ENCODE assay signal across 8 cellular contexts in genomic region chr19:1384478-1385110, GRCh38. TPM values are rescaled to one million over a fixed set of nuclear protein-coding genes. Genes with fewer than 3 reads are reported as not detected.
DNase-seq lines count a peak whose midpoint lies in the region; ATAC-seq, FAIRE-seq and TF ChIP-seq lines count a peak whose summit lies in the region.

No MANE protein-coding gene starts in this region.

- no TSS peak for BruUV-seq in K562 (replicated peaks; lab: Mats Ljungman, UMichigan)

- WGBS in heart left ventricle, 4 donors: 12 to 28% (median 27%) methylated on average over 14 to 17 of the region's 17 CpGs
- 22% methylated on average over 17 of the region's 17 CpGs for WGBS in K562 (ENCODE audit: insufficient coverage, low coverage, missing lambda C conversion rate)

- H3K27me3 ChIP-seq in heart left ventricle (no peaks in the 10 kb centered on the region), K562 (ENCODE audit: control insufficient read depth in 2 of 2, insufficient read depth in 2 of 2, low read length in 2 of 2) (no peaks in the 10 kb centered on the region), uterus (peaks cover 0 to 4% of the 10 kb centered on the region in 2 donors)

- H3K4me1 ChIP-seq in heart left ventricle: peaks cover 2 to 57% (median 42%) of the 10 kb centered on the region in 12 donors
- peaks cover 0 to 44% of the 10 kb centered on the region in 2 experiments; a peak in 2 of 5 replicates for H3K4me1 ChIP-seq in K562 (replicated peaks in 1 of 2; ENCODE audit: control insufficient read depth in 2 of 2, insufficient read depth in 2 of 2, low read length in 2 of 2)
- H3K4me1 ChIP-seq in uterus: peaks cover 0 to 17% of the 10 kb centered on the region in 2 donors

- H3K9me1 ChIP-seq in K562 (ENCODE audit: control insufficient read depth, insufficient read depth, low read length): no peaks in the 10 kb centered on the region

- ATAC-seq in heart left ventricle (no peak), Right ventricle myocardium superior (ENCODE audit: poor library complexity) (no peak), K562 (0 out of 3 replicates have a peak, but pooled peaks have one; percentile 4), HG03378 (IDR thresholded peaks at IDR 0.05; ENCODE audit: unreplicated experiment) (no peak)

- H3K9me3 ChIP-seq in heart left ventricle (no peaks in the 10 kb centered on the region), K562 (replicated peaks; ENCODE audit: control insufficient read depth, insufficient read depth, low read depth, low read length) (no peaks in the 10 kb centered on the region), uterus (no peaks in the 10 kb centered on the region)

- H3K79me2 ChIP-seq in K562 (ENCODE audit: control insufficient read depth, insufficient read depth, low read length): peaks cover 45% of the 10 kb centered on the region

- no peak for TF ChIP-seq POLR2A in heart left ventricle (IDR thresholded peaks at IDR 0.05)
- no peak for TF ChIP-seq POLR2A in K562 (conservative IDR thresholded peaks at IDR 0.05)
- no peak for TF ChIP-seq POLR2A in uterus (IDR thresholded peaks at IDR 0.05)

- no peak for FAIRE-seq in K562 (lab: Jason Lieb, UNC)

- DNase-seq in heart left ventricle (no peak), Right ventricle myocardium superior (no peak), K562 (ENCODE audit: extremely low read depth in 1 of 4, low spot score in 3 of 4) (peak in 1 of 4 experiments; percentile 33), lung microvascular endothelial cell (ENCODE audit: low read depth in 2 of 2) (peak; percentile 67 to 73), uterus (no peak)
- DNase-seq in activated CD4-positive, alpha-beta T cell treated with anti-CD3 and anti-CD28 coated beads for 4 hours: no peak
- no peak for DNase-seq in activated CD8-positive, alpha-beta memory T cell treated with anti-CD3 and anti-CD28 coated beads for 24 hours

- H3K27ac ChIP-seq in heart left ventricle (peak overlapping the region; percentile 92 to 99 (median 96)), K562 (ENCODE audit: extremely low read depth, low read depth, low read length) (peak overlapping the region; percentile 97), uterus (peak overlapping the region; percentile 87 to 91)

- CTCF ChIA-PET in K562 (lab: Yijun Ruan, JAX; ENCODE audit: low intra/inter-chr PET ratio): no interaction called here

- intact Hi-C loops in heart left ventricle (cut with DNase I): loop anchor here in 2 of 10 donors (5.0 to 10.0 kb wide), 3 partner anchors 67 to 110 kb away; partner anchors contain the start of gene FAM174C (in 2 of the 2)
- intact Hi-C loops in Right ventricle myocardium superior (cut with DNase I): loop anchor here (10.0 kb wide), 1 partner anchor 110 kb away; the partner anchor contains the start of gene FAM174C
- intact Hi-C loops in K562 (cut with micrococcal nuclease): no loop called here
- intact Hi-C loops in uterus (cut with DNase I; ENCODE audit: low total_unique reads): no loop called here

- H3K4me3 ChIP-seq in heart left ventricle: peak overlapping the region; percentile 69 to 100 (median 88)
- peak overlapping the region; percentile 91 for H3K4me3 ChIP-seq in K562
- H3K4me3 ChIP-seq in uterus: peak overlapping the region; percentile 75 to 95

- peaks cover 0 to 26% (median 12%) of the 10 kb centered on the region in 9 donors for H3K36me3 ChIP-seq in heart left ventricle
- peaks cover 44% of the 10 kb centered on the region; the same call in 2 of the 3 replicates for H3K36me3 ChIP-seq in K562 (ENCODE audit: control insufficient read depth, insufficient read depth, low read length)
- H3K36me3 ChIP-seq in uterus: no peaks in the 10 kb centered on the region

- in situ Hi-C loops in K562 (cut with MboI): loop anchor here (5.0 kb wide), 1 partner anchor 107 kb away; the partner anchor contains the start of gene FAM174C

- POLR2A ChIA-PET in K562 (lab: Yijun Ruan, JAX): interaction anchor here (0.6 to 1.4 kb wide), 4 partner anchors 12 to 115 kb away, joined by 3 to 6 read pairs (median 4); partner anchors contain the start of gene CIRBP

- TF ChIP-seq CTCF in heart left ventricle (IDR thresholded peaks at IDR 0.05) (no peak), K562 (IDR thresholded peaks at IDR 0.05 in 2 of 3, conservative IDR thresholded peaks at IDR 0.05 in 1 of 3; ENCODE audit: insufficient read depth in 2 of 3, low read depth in 1 of 3, low read length in 3 of 3) (no peak), uterus (IDR thresholded peaks at IDR 0.05) (no peak)

- peaks cover 5% of the 10 kb centered on the region for H4K20me1 ChIP-seq in K562 (replicated peaks; ENCODE audit: control insufficient read depth, insufficient read depth, low read length)

- H3K4me2 ChIP-seq in K562 (ENCODE audit: insufficient read depth, low read length): peak overlapping the region; percentile 91

- TF ChIP-seq EP300 in K562 (IDR thresholded peaks at IDR 0.05; ENCODE audit: low read length): no peak

- no peak for TF ChIP-seq RAD21 in K562 (CRISPR knock-in tag; conservative IDR thresholded peaks at IDR 0.05 in 1 of 2, IDR thresholded peaks at IDR 0.05 in 1 of 2)

- no peak overlapping the region for H2AFZ ChIP-seq in K562 (ENCODE audit: low read depth, low read length)

- peak overlapping the region; percentile 98 to 100 for H3K9ac ChIP-seq in K562 (ENCODE audit: insufficient read depth in 1 of 2, low read depth in 2 of 2, low read length in 2 of 2)

RNA-seq across cellular contexts. Expression of gene NDUFS7, which starts 0.9 kb away (rescaled TPM):
- total RNA-seq in heart left ventricle: 100 to 1,000 TPM; 205 to 717 (median 336) TPM
- polyA plus RNA-seq in heart left ventricle: 100 to 1,000 TPM; 251 to 634 TPM
- total RNA-seq in Right ventricle myocardium superior: 461 TPM
- total RNA-seq in K562 (2011; cell fraction: chromatin; rRNA removed; ENCODE audit: low replicate concordance): 66.7 and 198 TPM in 2 replicates
- 157 and 164 TPM in 2 replicates for total RNA-seq in K562 (2011; cell fraction: nucleolus; rRNA removed)
- total RNA-seq in K562 (2011; cell fraction: nucleoplasm; rRNA removed): 136 and 201 TPM in 2 replicates
- 253 and 295 TPM in 2 replicates for total RNA-seq in K562 (2014; rRNA removed)
- total RNA-seq in K562 (2014; rRNA removed; fragmentation: Illumina TruSeq; extraction: Trizol): 4.9 and 6.0 TPM in 2 replicates
- 108 and 142 TPM in 2 replicates for total RNA-seq in K562 (2015; rRNA removed; fragmentation: Illumina TruSeq; extraction: Trizol)
- total RNA-seq in K562 (2021): 266 and 293 TPM in 2 replicates
- 56.7 and 107 TPM in 2 replicates for polyA plus RNA-seq in K562 (2011; rRNA removed)
- polyA plus RNA-seq in K562 (2011; cell fraction: cytosol; rRNA removed): 225 and 766 TPM in 2 replicates
- polyA plus RNA-seq in K562 (2011; cell fraction: nucleus; rRNA removed): 159 and 202 TPM in 2 replicates
- 194 and 288 TPM in 2 replicates for polyA plus RNA-seq in K562 (2012)
- polyA plus RNA-seq in K562 (2014; fragmentation: Illumina TruSeq; extraction: Trizol): 11.4 and 105 TPM in 2 replicates
- 10 to 100 TPM; 28.2 to 60.6 TPM for polyA plus RNA-seq in K562 (2014; fragmentation: Nextera tagmentation; extraction: Ambion mirVana)
- polyA plus RNA-seq in K562 (2014; rRNA removed): 271 and 292 TPM in 2 replicates
- polyA minus RNA-seq in K562 (2011; rRNA and poly(A)+ RNA removed): 32.1 and 38.2 TPM in 2 replicates
- 125 and 190 TPM in 2 replicates for polyA minus RNA-seq in K562 (2011; cell fraction: cytosol; rRNA and poly(A)+ RNA removed)
- 30.8 and 41.1 TPM in 2 replicates for polyA minus RNA-seq in K562 (2011; cell fraction: nucleus; rRNA and poly(A)+ RNA removed)
- 64.9 and 110 TPM in 2 replicates for total RNA-seq in lung microvascular endothelial cell
- 10 to 100 TPM; 39.2 to 65.5 (median 42.1) TPM for total RNA-seq in uterus

RNA-seq across cellular contexts. Expression of gene GAMT, which starts 16.7 kb away (rescaled TPM):
- total RNA-seq in heart left ventricle: 100 to 1,000 TPM in 1 of 9 donors, 10 to 100 TPM in 8; 35.9 to 167 (median 62.5) TPM
- 100 to 1,000 TPM in 1 of 2 donors, 10 to 100 TPM in 1; 21.9 to 180 TPM for polyA plus RNA-seq in heart left ventricle
- total RNA-seq in Right ventricle myocardium superior: 93.5 TPM
- 8.0 and 26.2 TPM in 2 replicates for total RNA-seq in K562 (2011; cell fraction: chromatin; rRNA removed; ENCODE audit: low replicate concordance)
- 17.6 and 18.7 TPM in 2 replicates for total RNA-seq in K562 (2011; cell fraction: nucleolus; rRNA removed)
- 11.9 and 13.9 TPM in 2 replicates for total RNA-seq in K562 (2011; cell fraction: nucleoplasm; rRNA removed)
- 35.2 and 47.8 TPM in 2 replicates for total RNA-seq in K562 (2014; rRNA removed)
- 6.1 and 11.1 TPM in 2 replicates for total RNA-seq in K562 (2014; rRNA removed; fragmentation: Illumina TruSeq; extraction: Trizol)
- 25.9 and 28.7 TPM in 2 replicates for total RNA-seq in K562 (2015; rRNA removed; fragmentation: Illumina TruSeq; extraction: Trizol)
- total RNA-seq in K562 (2021): 35.3 and 37.5 TPM in 2 replicates
- 27.2 and 42.1 TPM in 2 replicates for polyA plus RNA-seq in K562 (2011; rRNA removed)
- polyA plus RNA-seq in K562 (2011; cell fraction: cytosol; rRNA removed): 46.5 and 96.1 TPM in 2 replicates
- 23.4 and 27.7 TPM in 2 replicates for polyA plus RNA-seq in K562 (2011; cell fraction: nucleus; rRNA removed)
- 44.0 and 47.8 TPM in 2 replicates for polyA plus RNA-seq in K562 (2012)
- 26.2 and 35.1 TPM in 2 replicates for polyA plus RNA-seq in K562 (2014; fragmentation: Illumina TruSeq; extraction: Trizol)
- 1 to 10 TPM; 1.3 to 2.1 TPM for polyA plus RNA-seq in K562 (2014; fragmentation: Nextera tagmentation; extraction: Ambion mirVana)
- polyA plus RNA-seq in K562 (2014; rRNA removed): 33.3 and 37.8 TPM in 2 replicates
- 8.4 and 12.9 TPM in 2 replicates for polyA minus RNA-seq in K562 (2011; rRNA and poly(A)+ RNA removed)
- 22.1 and 26.4 TPM in 2 replicates for polyA minus RNA-seq in K562 (2011; cell fraction: cytosol; rRNA and poly(A)+ RNA removed)
- 6.7 and 7.7 TPM in 2 replicates for polyA minus RNA-seq in K562 (2011; cell fraction: nucleus; rRNA and poly(A)+ RNA removed)
- 8.3 and 12.6 TPM in 2 replicates for total RNA-seq in lung microvascular endothelial cell
- 10 to 100 TPM in 2 of 4 donors, 1 to 10 TPM in 2; 3.3 to 14.4 (median 8.4) TPM for total RNA-seq in uterus

RNA-seq across cellular contexts. Expression of gene DAZAP1, which starts 22.8 kb away (rescaled TPM):
- total RNA-seq in heart left ventricle: 100 to 1,000 TPM in 1 of 9 donors, 10 to 100 TPM in 8; 36.8 to 124 (median 78.5) TPM
- 100 to 1,000 TPM in 1 of 2 donors, 10 to 100 TPM in 1; 65.8 to 128 TPM for polyA plus RNA-seq in heart left ventricle
- total RNA-seq in Right ventricle myocardium superior: 82.9 TPM
- total RNA-seq in K562 (2011; cell fraction: chromatin; rRNA removed; ENCODE audit: low replicate concordance): 223 and 289 TPM in 2 replicates
- 105 and 117 TPM in 2 replicates for total RNA-seq in K562 (2011; cell fraction: nucleolus; rRNA removed)
- 149 and 185 TPM in 2 replicates for total RNA-seq in K562 (2011; cell fraction: nucleoplasm; rRNA removed)
- 222 and 244 TPM in 2 replicates for total RNA-seq in K562 (2014; rRNA removed)
- 77.7 and 78.7 TPM in 2 replicates for total RNA-seq in K562 (2014; rRNA removed; fragmentation: Illumina TruSeq; extraction: Trizol)
- total RNA-seq in K562 (2015; rRNA removed; fragmentation: Illumina TruSeq; extraction: Trizol): 139 and 143 TPM in 2 replicates
- total RNA-seq in K562 (2021): 287 and 289 TPM in 2 replicates
- 125 and 155 TPM in 2 replicates for polyA plus RNA-seq in K562 (2011; rRNA removed)
- 57.6 and 123 TPM in 2 replicates for polyA plus RNA-seq in K562 (2011; cell fraction: cytosol; rRNA removed)
- 177 and 237 TPM in 2 replicates for polyA plus RNA-seq in K562 (2011; cell fraction: nucleus; rRNA removed)
- polyA plus RNA-seq in K562 (2012): 116 and 140 TPM in 2 replicates
- 142 and 156 TPM in 2 replicates for polyA plus RNA-seq in K562 (2014; fragmentation: Illumina TruSeq; extraction: Trizol)
- polyA plus RNA-seq in K562 (2014; fragmentation: Nextera tagmentation; extraction: Ambion mirVana): 10 to 100 TPM; 10.8 to 13.3 TPM
- polyA plus RNA-seq in K562 (2014; rRNA removed): 250 and 266 TPM in 2 replicates
- polyA minus RNA-seq in K562 (2011; rRNA and poly(A)+ RNA removed): 29.7 and 47.1 TPM in 2 replicates
- 61.3 and 62.0 TPM in 2 replicates for polyA minus RNA-seq in K562 (2011; cell fraction: cytosol; rRNA and poly(A)+ RNA removed)
- polyA minus RNA-seq in K562 (2011; cell fraction: nucleus; rRNA and poly(A)+ RNA removed): 38.8 and 60.8 TPM in 2 replicates
- total RNA-seq in lung microvascular endothelial cell: 46.4 and 48.4 TPM in 2 replicates
- total RNA-seq in uterus: 100 to 1,000 TPM in 1 of 4 donors, 10 to 100 TPM in 1, 1 to 10 TPM in 2; 1.2 to 102 (median 23.8) TPM

RNA-seq across cellular contexts. Expression of gene RPS15, which starts 53.6 kb away (rescaled TPM):
- total RNA-seq in heart left ventricle: 1,000 to 10,000 TPM in 2 of 9 donors, 100 to 1,000 TPM in 7; 468 to 2,348 (median 669) TPM
- 1,000 to 10,000 TPM; 2,165 to 2,683 TPM for polyA plus RNA-seq in heart left ventricle
- total RNA-seq in Right ventricle myocardium superior: 671 TPM
- 72.0 and 238 TPM in 2 replicates for total RNA-seq in K562 (2011; cell fraction: chromatin; rRNA removed; ENCODE audit: low replicate concordance)
- total RNA-seq in K562 (2011; cell fraction: nucleolus; rRNA removed): 545 and 547 TPM in 2 replicates
- total RNA-seq in K562 (2011; cell fraction: nucleoplasm; rRNA removed): 383 and 585 TPM in 2 replicates
- 2,649 and 2,867 TPM in 2 replicates for total RNA-seq in K562 (2014; rRNA removed)
- total RNA-seq in K562 (2014; rRNA removed; fragmentation: Illumina TruSeq; extraction: Trizol): 407 and 630 TPM in 2 replicates
- 1,267 and 1,272 TPM in 2 replicates for total RNA-seq in K562 (2015; rRNA removed; fragmentation: Illumina TruSeq; extraction: Trizol)
- total RNA-seq in K562 (2021): 2,126 and 2,254 TPM in 2 replicates
- polyA plus RNA-seq in K562 (2011; rRNA removed): 957 and 1,566 TPM in 2 replicates
- 3,186 and 4,296 TPM in 2 replicates for polyA plus RNA-seq in K562 (2011; cell fraction: cytosol; rRNA removed)
- polyA plus RNA-seq in K562 (2011; cell fraction: nucleus; rRNA removed): 907 and 973 TPM in 2 replicates
- polyA plus RNA-seq in K562 (2012): 2,701 and 2,899 TPM in 2 replicates
- polyA plus RNA-seq in K562 (2014; fragmentation: Illumina TruSeq; extraction: Trizol): 912 and 1,907 TPM in 2 replicates
- polyA plus RNA-seq in K562 (2014; fragmentation: Nextera tagmentation; extraction: Ambion mirVana): 100 to 1,000 TPM; 605 to 818 TPM
- polyA plus RNA-seq in K562 (2014; rRNA removed): 2,791 and 3,285 TPM in 2 replicates
- polyA minus RNA-seq in K562 (2011; rRNA and poly(A)+ RNA removed): 202 and 239 TPM in 2 replicates
- 1,242 and 1,610 TPM in 2 replicates for polyA minus RNA-seq in K562 (2011; cell fraction: cytosol; rRNA and poly(A)+ RNA removed)
- polyA minus RNA-seq in K562 (2011; cell fraction: nucleus; rRNA and poly(A)+ RNA removed): 152 and 304 TPM in 2 replicates
- 338 and 383 TPM in 2 replicates for total RNA-seq in lung microvascular endothelial cell
- total RNA-seq in uterus: 1,000 to 10,000 TPM in 3 of 4 donors, 100 to 1,000 TPM in 1; 648 to 5,728 (median 1,854) TPM

Comparison
In these comparisons a context has a peak if more than half of its experiments do, and no peak if none do; other contexts are left out.
1. DNase-seq: peak in lung microvascular endothelial cell (2 of 2); none in heart left ventricle (0 of 5), Right ventricle myocardium superior (single experiment), uterus (0 of 2), activated CD4-positive, alpha-beta T cell treated with anti-CD3 and anti-CD28 coated beads for 4 hours (0 of 2) and activated CD8-positive, alpha-beta memory T cell treated with anti-CD3 and anti-CD28 coated beads for 24 hours (single experiment).
2. Peak in every context shown above with its lines, with median percentiles within 50 percentile points of each other: H3K27ac ChIP-seq and H3K4me3 ChIP-seq.